29 cellular contexts compared by ENCODE assay signal in genomic region chr15:29111705-29112281, GRCh38.
"Had no signal": no experiment of that assay in that cellular context is flagged by ENCODE, and none has a peak within 500 bp of the region (broad histone marks: within the 10 kb centered on the region; RNA-seq: fewer than 3 reads in every experiment).

No MANE protein-coding gene starts in this region.

- ATAC-seq: stimulated activated effector memory CD8-positive, alpha-beta T cell treated with anti-CD3 and anti-CD28 coated beads, Interleukin-12 subunit alpha, Interleukin-12 subunit beta, amount 100 ng/mL, for 72 hours; stimulated activated memory B cell treated with anti-CD40 and anti-IgM and Interleukin-4, amounts not matched to agents 10 μg/mL and 1 μg/mL and 100 μg/mL, for 72 hours; stimulated activated naive B cell treated with anti-CD40 and anti-IgM and Interleukin-4, amounts not matched to agents 10 μg/mL and 1 μg/mL and 100 μg/mL, for 72 hours; stimulated activated naive CD8-positive, alpha-beta T cell treated with anti-CD3 and anti-CD28 coated beads, Interleukin-15, amount 100 ng/mL, for 72 hours; stimulated activated naive CD8-positive, alpha-beta T cell treated with anti-CD3 and anti-CD28 coated beads, Interleukin-15, Interleukin-2, amounts not matched to agents 100 U/mL and 50 U/mL, for 24 hours; upper lobe of right lung had no signal

- FAIRE-seq: urothelium cell line had no signal

- H3K27me3 Mint-ChIP-seq: stimulated activated naive CD8-positive, alpha-beta T cell treated with anti-CD3 and anti-CD28 coated beads, Interleukin-15, amount 100 ng/mL, for 72 hours; stimulated activated naive CD8-positive, alpha-beta T cell treated with anti-CD3 and anti-CD28 coated beads, Interleukin-15, Interleukin-2, amounts not matched to agents 100 ng/mL and 50 ng/mL, for 24 hours had no signal

- H3K9me3 Mint-ChIP-seq: stimulated activated effector memory CD8-positive, alpha-beta T cell treated with anti-CD3 and anti-CD28 coated beads, Interleukin-12 subunit alpha, Interleukin-12 subunit beta, amount 100 ng/mL, for 72 hours; stimulated activated naive B cell treated with anti-CD40 and anti-IgM and Interleukin-4, amounts not matched to agents 10 μg/mL and 1 μg/mL and 100 μg/mL, for 72 hours; stimulated activated naive CD8-positive, alpha-beta T cell treated with anti-CD3 and anti-CD28 coated beads, Interleukin-15, amount 100 ng/mL, for 72 hours; stimulated activated naive CD8-positive, alpha-beta T cell treated with anti-CD3 and anti-CD28 coated beads, Interleukin-15, Interleukin-2, amounts not matched to agents 100 ng/mL and 50 ng/mL, for 24 hours; type B pancreatic cell had no signal

- H3K36me3 ChIP-seq: stomach, suprapubic skin, thoracic aorta, thyroid gland, tibial artery, tibial nerve, transverse colon, upper lobe of left lung, upper lobe of right lung, uterus, vagina had no signal

- DNase-seq: stimulated activated CD4-positive, alpha-beta T cell treated with anti-CD3 and anti-CD28 coated beads, Interleukin-2, amount 100 ng/mL, for 48 hours; stimulated activated CD4-positive, alpha-beta T cell treated with anti-CD3 and anti-CD28 coated beads, Interleukin-4, amount 100 ng/mL, for 1 hour; stimulated activated CD4-positive, alpha-beta T cell treated with anti-CD3 and anti-CD28 coated beads, Interleukin-4, amount 100 ng/mL, for 24 hours; stimulated activated CD4-positive, alpha-beta T cell treated with anti-CD3 and anti-CD28 coated beads, Interleukin-4, amount 100 ng/mL, for 4 hours; stimulated activated CD8-positive, alpha-beta memory T cell treated with anti-CD3 and anti-CD28 coated beads, Interleukin-4, amount 100 ng/mL, for 48 hours; stimulated activated naive B cell treated with anti-CD40 and anti-IgM and Interleukin-4, amounts not matched to agents 10 μg/mL and 1 μg/mL and 100 μg/mL, for 72 hours; stimulated activated naive CD4-positive, alpha-beta T cell; stimulated activated naive CD4-positive, alpha-beta T cell treated with Interleukin-2 at 50 U/mL for 16 hours; stimulated activated naive CD8-positive, alpha-beta T cell treated with anti-CD3 and anti-CD28 coated beads, Interleukin-15, amount 100 ng/mL, for 72 hours; stimulated activated naive CD8-positive, alpha-beta T cell treated with anti-CD3 and anti-CD28 coated beads, Interleukin-15, Interleukin-2, amounts not matched to agents 100 U/mL and 50 U/mL, for 24 hours; stomach; substantia nigra; testis; thyroid gland; tibial artery; transverse colon; trophoblast cell; upper lobe of right lung; uterus had no signal

- H3K4me3 Mint-ChIP-seq: stimulated activated effector memory CD8-positive, alpha-beta T cell treated with anti-CD3 and anti-CD28 coated beads, Interleukin-12 subunit alpha, Interleukin-12 subunit beta, amount 100 ng/mL, for 72 hours; stimulated activated memory B cell treated with anti-CD40 and anti-IgM and Interleukin-4, amounts not matched to agents 10 μg/mL and 1 μg/mL and 100 μg/mL, for 72 hours; stimulated activated naive B cell treated with anti-CD40 and anti-IgM and Interleukin-4, amounts not matched to agents 10 μg/mL and 1 μg/mL and 100 μg/mL, for 72 hours; stimulated activated naive CD8-positive, alpha-beta T cell treated with anti-CD3 and anti-CD28 coated beads, Interleukin-15, amount 100 ng/mL, for 72 hours; stimulated activated naive CD8-positive, alpha-beta T cell treated with anti-CD3 and anti-CD28 coated beads, Interleukin-15, Interleukin-2, amounts not matched to agents 100 ng/mL and 50 ng/mL, for 24 hours; type B pancreatic cell had no signal

- H3K27ac Mint-ChIP-seq: stimulated activated effector memory CD8-positive, alpha-beta T cell treated with anti-CD3 and anti-CD28 coated beads, Interleukin-12 subunit alpha, Interleukin-12 subunit beta, amount 100 ng/mL, for 72 hours; stimulated activated memory B cell treated with anti-CD40 and anti-IgM and Interleukin-4, amounts not matched to agents 10 μg/mL and 1 μg/mL and 100 μg/mL, for 72 hours; stimulated activated naive B cell treated with anti-CD40 and anti-IgM and Interleukin-4, amounts not matched to agents 10 μg/mL and 1 μg/mL and 100 μg/mL, for 72 hours; stimulated activated naive CD8-positive, alpha-beta T cell treated with anti-CD3 and anti-CD28 coated beads, Interleukin-15, Interleukin-2, amounts not matched to agents 100 ng/mL and 50 ng/mL, for 24 hours; type B pancreatic cell had no signal

- H3K36me3 Mint-ChIP-seq: stimulated activated memory B cell treated with anti-CD40 and anti-IgM and Interleukin-4, amounts not matched to agents 10 μg/mL and 1 μg/mL and 100 μg/mL, for 72 hours; stimulated activated naive B cell treated with anti-CD40 and anti-IgM and Interleukin-4, amounts not matched to agents 10 μg/mL and 1 μg/mL and 100 μg/mL, for 72 hours; type B pancreatic cell had no signal

- H3K4me3 ChIP-seq: stomach, suprapubic skin, testis, thoracic aorta, thyroid gland, tibial artery, tibial nerve, transverse colon, upper lobe of left lung, upper lobe of right lung, uterus, vagina had no signal

- H3K4me1 ChIP-seq: uterus had no signal

- H3K9me3 ChIP-seq: stomach, suprapubic skin, testis, thoracic aorta, thyroid gland, tibial artery, tibial nerve, transverse colon, upper lobe of left lung, upper lobe of right lung, uterus, vagina had no signal

- H3K27ac ChIP-seq: stomach, suprapubic skin, testis, thoracic aorta, thyroid gland, tibial artery, tibial nerve, transverse colon, upper lobe of left lung, upper lobe of right lung, uterus, vagina had no signal

- H3K27me3 ChIP-seq: testis, thyroid gland, uterus, vagina had no signal
